8 cellular contexts compared by ENCODE assay signal in genomic region chr15:78640840-78641733, GRCh38. TPM values are rescaled to one million over a fixed set of nuclear protein-coding genes. Genes with fewer than 3 reads are reported as not detected.
DNase-seq lines count a peak whose midpoint lies in the region; ATAC-seq and TF ChIP-seq lines count a peak whose summit lies in the region.

Gene CHRNB4 (minus strand): TSS chr15:78641210. CDS start chr15:78641133, 77 bp downstream.

- TF ChIP-seq POLR2A in testis (IDR thresholded peaks at IDR 0.05): no peak

- H3K27me3 ChIP-seq in kidney epithelial cell (ENCODE audit: control insufficient read depth, insufficient read depth, low read length): peaks cover 8% of the 10 kb centered on the region
- no peaks in the 10 kb centered on the region for H3K27me3 ChIP-seq in testis

- H3K4me3 ChIP-seq in astrocyte of the spinal cord (ENCODE audit: low read depth, low read length) (peak within 1 kb of the TSS; percentile 35), kidney epithelial cell (ENCODE audit: low read depth, low read length) (peak within 1 kb of the TSS; percentile 43), testis (peak within 1 kb of the TSS; percentile 37 to 62)

- peaks cover 0 to 5% (median 1%) of the 10 kb centered on the region in 3 donors for H3K4me1 Mint-ChIP-seq in IgD-negative memory B cell

- no peaks in the 10 kb centered on the region for H3K9me3 ChIP-seq in testis

- H3K36me3 ChIP-seq in kidney epithelial cell (ENCODE audit: control insufficient read depth, insufficient read depth, low read length) (no peaks in the 10 kb centered on the region), testis (ENCODE audit: low read depth, missing control alignments) (no peaks in the 10 kb centered on the region)

- H3K36me3 Mint-ChIP-seq in IgD-negative memory B cell: no peaks in the 10 kb centered on the region

- in situ Hi-C loops in ACHN (cut with HindIII; ENCODE audit: low pct_ligation_motif_present, low pct_unique_long_range_greater_than_20kb, low sequenced_read_pairs): no loop called here
- in situ Hi-C loops in astrocyte of the spinal cord (cut with HindIII; ENCODE audit: low sequenced_read_pairs): no loop called here

- no peak for ATAC-seq in HG03378 (IDR thresholded peaks at IDR 0.05; ENCODE audit: unreplicated experiment)
- ATAC-seq in HG03571 (IDR thresholded peaks at IDR 0.05; ENCODE audit: unreplicated experiment): no peak

- WGBS in testis, 2 donors: 11 to 14% methylated on average over 20 to 44 of the region's 65 CpGs

- no peaks in the 10 kb centered on the region for H3K9me3 Mint-ChIP-seq in IgD-negative memory B cell

- H3K27ac ChIP-seq in testis: no peak within 1 kb of the TSS

- intact Hi-C loops in testis (cut with DNase I; ENCODE audit: low total_unique reads): no loop called here

- peak within 1 kb of the TSS in 2 of 3 donors; percentile 50 to 63 for H3K27ac Mint-ChIP-seq in IgD-negative memory B cell

- DNase-seq in ACHN (peak; percentile 42), astrocyte of the spinal cord (ENCODE audit: low read depth, low spot score) (no peak), kidney epithelial cell (ENCODE audit: low read depth) (peak; percentile 49), testis (peak; percentile 61), SKM-1 (lab: John Stamatoyannopoulos, UW; ENCODE audit: unreplicated experiment) (no peak)

- peaks cover 4% of the 10 kb centered on the region for H3K4me1 ChIP-seq in testis

- peaks cover 16% of the 10 kb centered on the region for H3K27me3 Mint-ChIP-seq in IgD-negative memory B cell

- H3K4me3 Mint-ChIP-seq in IgD-negative memory B cell: peak within 1 kb of the TSS; percentile 55 to 90 (median 68)

- TF ChIP-seq CTCF in astrocyte of the spinal cord (IDR thresholded peaks at IDR 0.05; ENCODE audit: low read depth, low read length) (no peak), kidney epithelial cell (IDR thresholded peaks at IDR 0.05; ENCODE audit: insufficient read depth, low read length, poor library complexity, severe bottlenecking) (peak; percentile 46), testis (IDR thresholded peaks at IDR 0.05) (no peak)

RNA-seq across cellular contexts. Expression of gene CHRNB4, which starts in this region (rescaled TPM):
- polyA plus RNA-seq in IgD-negative memory B cell: not detected
- total RNA-seq in kidney epithelial cell: 1.1 and 1.8 TPM in 2 replicates
- total RNA-seq in testis: 1 to 10 TPM; 7.4 to 8.0 TPM
- polyA plus RNA-seq in testis (ENCODE audit: insufficient read depth, low read depth, low replicate concordance): 13.1 TPM

Comparison
In these comparisons a context has a peak if more than half of its experiments do, and no peak if none do; other contexts are left out.
1. RNA of gene CHRNB4 (polyA plus RNA-seq): 13.1 TPM in testis (single experiment); not detected in IgD-negative memory B cell (single experiment); every median in the first group is over 10 times any median in the second.
2. DNase-seq: peak in ACHN (single experiment), kidney epithelial cell (single experiment) and testis (single experiment); none in astrocyte of the spinal cord (single experiment) and SKM-1 (single experiment).
3. Peak in every context shown above with its lines, with median percentiles within 50 percentile points of each other: H3K4me3 ChIP-seq.